Comparison of ENCODE assay signal across 14 cellular contexts in the genomic region with DNA sequence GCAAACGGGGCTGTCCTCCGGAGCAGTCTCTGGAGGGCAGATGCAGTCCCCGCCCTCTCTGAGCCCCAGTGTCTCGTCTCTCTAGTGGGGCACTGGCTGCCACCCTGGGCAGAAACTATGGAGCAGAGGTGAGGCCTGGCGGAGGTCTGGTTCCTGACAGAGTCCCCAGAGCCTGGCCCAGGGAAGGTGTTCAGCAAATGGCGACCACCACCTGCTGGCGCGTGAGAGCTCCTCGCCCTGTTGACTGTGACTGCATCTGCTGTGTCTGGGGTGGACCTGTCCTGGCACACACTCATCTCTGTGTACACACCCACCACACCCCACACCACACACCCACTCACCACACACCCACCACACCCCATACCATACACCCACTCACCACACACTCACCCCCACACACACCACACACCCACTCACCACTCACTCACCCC.
"Had no signal": no experiment of that assay in that cellular context is flagged by ENCODE, and none has a peak within 500 bp of the region (broad histone marks: within the 10 kb centered on the region; RNA-seq: fewer than 3 reads in every experiment).

No MANE protein-coding gene starts in this region.

- ATAC-seq: SK-N-SH treated with all-trans-retinoic acid at 6 μM for 48 hours had no signal

- H3K4me3 Mint-ChIP-seq: activated CD4-positive, alpha-beta memory T cell treated with anti-CD3 and anti-CD28 coated beads, Interleukin-2, amount 10 ng/mL, durations not matched to agents 7 days and 5 days; activated naive CD8-positive, alpha-beta T cell had no signal

- H3K36me3 ChIP-seq: esophagus squamous epithelium, left ventricle myocardium inferior had no signal

- H3K27ac Mint-ChIP-seq: activated CD4-positive, alpha-beta memory T cell treated with anti-CD3 and anti-CD28 coated beads, Interleukin-2, amount 10 ng/mL, durations not matched to agents 7 days and 5 days; activated naive CD8-positive, alpha-beta T cell had no signal

- DNase-seq: activated CD4-positive, alpha-beta memory T cell treated with anti-CD3 and anti-CD28 coated beads, Interleukin-2, amount 10 ng/mL, durations not matched to agents 7 days and 5 days; activated CD8-positive, alpha-beta memory T cell treated with anti-CD3 and anti-CD28 coated beads, Interleukin-2, amount 50 U/mL, for 48 hours; esophagus squamous epithelium; foreskin fibroblast; head of caudate nucleus; left ventricle myocardium inferior; mesendoderm; stimulated activated CD4-positive, alpha-beta T cell treated with anti-CD3 and anti-CD28 coated beads, Interleukin-4, amount 100 ng/mL, for 1 hour; substantia nigra; trophoblast cell had no signal

- H3K4me3 ChIP-seq: esophagus squamous epithelium, left ventricle myocardium inferior had no signal

- H3K9me3 Mint-ChIP-seq: activated CD4-positive, alpha-beta memory T cell treated with anti-CD3 and anti-CD28 coated beads, Interleukin-2, amount 10 ng/mL, durations not matched to agents 7 days and 5 days; activated T-helper 2 cell treated with anti-CD3 and anti-CD28 coated beads, Interferon-gamma antibody, Interleukin-2, Interleukin-4, amounts not matched to agents 10 μg/mL and 5 μg/mL and 100 μg/mL, durations not matched to agents 14 hours and 24 hours and 36 hours had no signal

- H3K27me3 Mint-ChIP-seq: activated CD4-positive, alpha-beta memory T cell treated with anti-CD3 and anti-CD28 coated beads, Interleukin-2, amount 10 ng/mL, durations not matched to agents 7 days and 5 days; activated naive CD8-positive, alpha-beta T cell had no signal

- H3K36me3 Mint-ChIP-seq: activated naive CD8-positive, alpha-beta T cell had no signal

- H3K27me3 ChIP-seq: esophagus squamous epithelium had no signal

- H3K4me1 ChIP-seq: esophagus squamous epithelium, parathyroid adenoma had no signal

- H3K27ac ChIP-seq: esophagus squamous epithelium, left ventricle myocardium inferior, parathyroid adenoma had no signal

- H3K9me3 ChIP-seq: esophagus squamous epithelium, left ventricle myocardium inferior had no signal
